Comparison of ENCODE assay signal across 8 cellular contexts in genomic region chr10:16436758-16437539, GRCh38. TPM values are rescaled to one million over a fixed set of nuclear protein-coding genes. Genes with fewer than 3 reads are reported as not detected.
DNase-seq lines count a peak whose midpoint lies in the region; ATAC-seq and TF ChIP-seq lines count a peak whose summit lies in the region.

Gene PTER (plus strand): TSS chr10:16437010. CDS start chr10:16484385, 47,375 bp downstream.

- H3K9me3 ChIP-seq in adipocyte (ENCODE audit: control insufficient read depth, low read length) (no peaks in the 10 kb centered on the region), upper lobe of right lung (no peaks in the 10 kb centered on the region)

- peak within 1 kb of the TSS; percentile 85 for H3K27ac ChIP-seq in upper lobe of right lung

- H3K27me3 ChIP-seq in adipocyte (replicated peaks; ENCODE audit: control insufficient read depth, insufficient read depth, low read length): peaks cover 6% of the 10 kb centered on the region
- H3K27me3 ChIP-seq in upper lobe of right lung: no peaks in the 10 kb centered on the region

- intact Hi-C loops in cardiac septum (cut with DNase I): loop anchor here (10.0 kb wide), 1 partner anchor 378 kb away; the partner anchor contains the start of gene RSU1
- intact Hi-C loops in posterior vena cava (cut with DNase I): no loop called here
- intact Hi-C loops in upper lobe of right lung (cut with DNase I): no loop called here

- DNase-seq in GM12865 (ENCODE audit: low read depth): peak; percentile 98
- peak; percentile 84 for DNase-seq in NCI-H128 (lab: John Stamatoyannopoulos, UW; ENCODE audit: unreplicated experiment)
- peak; percentile 94 for DNase-seq in T follicular helper cell (ENCODE audit: low read depth)
- peak; percentile 91 for DNase-seq in adipocyte (ENCODE audit: low read depth)
- DNase-seq in cardiac septum (ENCODE audit: low spot score): peak; percentile 99
- peak; percentile 98 for DNase-seq in posterior vena cava (ENCODE audit: low spot score)
- DNase-seq in upper lobe of right lung: peak; percentile 99

- ATAC-seq in HG02678 (IDR thresholded peaks at IDR 0.05; ENCODE audit: unreplicated experiment) (peak; percentile 97), upper lobe of right lung (peak; percentile 99)

- TF ChIP-seq CTCF in GM12865 (IDR thresholded peaks at IDR 0.05; ENCODE audit: insufficient read depth, low read depth, low read length, missing control alignments): no peak
- no peak for TF ChIP-seq CTCF in upper lobe of right lung (IDR thresholded peaks at IDR 0.05)

- peak within 1 kb of the TSS; percentile 80 for H3K4me3 ChIP-seq in GM12865 (ENCODE audit: low read depth, low read length)
- peak within 1 kb of the TSS; percentile 82 for H3K4me3 ChIP-seq in adipocyte (ENCODE audit: low read length)
- peak within 1 kb of the TSS; percentile 70 for H3K4me3 ChIP-seq in upper lobe of right lung

- H3K36me3 ChIP-seq in adipocyte (ENCODE audit: control insufficient read depth, insufficient read depth, low read length, severe bottlenecking): no peaks in the 10 kb centered on the region
- H3K36me3 ChIP-seq in upper lobe of right lung: no peaks in the 10 kb centered on the region

- H3K9ac ChIP-seq in adipocyte (ENCODE audit: low read length): peak within 1 kb of the TSS; percentile 86

- H3K4me1 ChIP-seq in adipocyte (ENCODE audit: control insufficient read depth, insufficient read depth, low read length): peaks cover 41% of the 10 kb centered on the region
- peaks cover 26% of the 10 kb centered on the region for H3K4me1 ChIP-seq in upper lobe of right lung

RNA-seq across cellular contexts. Expression of gene PTER, which starts in this region (rescaled TPM):
- 6.0 TPM for total RNA-seq in cardiac septum
- 1 to 10 TPM; 5.4 to 6.0 TPM for total RNA-seq in posterior vena cava
- 18.1 TPM for total RNA-seq in upper lobe of right lung

Comparison
In these comparisons a context has a peak if more than half of its experiments do, and no peak if none do; other contexts are left out.
1. Peak in every context shown above with its lines: DNase-seq, ATAC-seq, H3K4me3 ChIP-seq and H3K27ac ChIP-seq.